Comparison of ENCODE assay signal across 14 cellular contexts in genomic region chr12:59620326-59620725, GRCh38. TPM values are rescaled to one million over a fixed set of nuclear protein-coding genes. Genes with fewer than 3 reads are reported as not detected.
DNase-seq lines count a peak whose midpoint lies in the region; ATAC-seq and TF ChIP-seq lines count a peak whose summit lies in the region.
"Had no signal": no experiment of that assay in that cellular context is flagged by ENCODE, and none has a peak within 500 bp of the region (broad histone marks: within the 10 kb centered on the region; RNA-seq: fewer than 3 reads in every experiment).

No MANE protein-coding gene starts in this region.

- no peak overlapping the region for H2AFZ ChIP-seq in H9 (ENCODE audit: low read length)

- ATAC-seq in left lung (peak; percentile 38), HG03280 (IDR thresholded peaks at IDR 0.05; ENCODE audit: unreplicated experiment) (no peak)

- intact Hi-C loops in left lung (cut with DNase I): no loop called here

- no peak overlapping the region for H4K5ac ChIP-seq in H9 (ENCODE audit: insufficient read length, low read depth, low read length)

- no peaks in the 10 kb centered on the region for H3K4me1 Mint-ChIP-seq in H9

- no peak overlapping the region for H3K4ac ChIP-seq in H9 (ENCODE audit: low read depth, low read length)

- no peak overlapping the region for H2AK5ac ChIP-seq in H9 (ENCODE audit: insufficient read length, low read length)

- DNase-seq in CD1c-positive myeloid dendritic cell (ENCODE audit: extremely low spot score) (peak; percentile 70), H9 (no peak), NOMO-1 treated with dmso at 0.1 percent for 144 hours (lab: John Stamatoyannopoulos, UW; ENCODE audit: unreplicated experiment) (peak; percentile 54), left lung (no peak), NCI-H446 (lab: John Stamatoyannopoulos, UW) (no peak), AG08395 (ENCODE audit: low spot score) (no peak)
- no peak for DNase-seq in activated CD4-positive, alpha-beta T cell treated with anti-CD3 and anti-CD28 coated beads for 48 hours
- DNase-seq: activated CD4-positive, CD25-positive, alpha-beta regulatory T cell; activated effector memory CD4-positive, alpha-beta T cell treated with Interleukin-2 at 50 U/mL for 16 hours; C1 segment of cervical spinal cord; colonic mucosa; NCI-H1417 had no signal

- H3K4me1 ChIP-seq in H9 (ENCODE audit: insufficient read depth, low read length): no peaks in the 10 kb centered on the region
- H3K4me1 ChIP-seq in left lung: peaks cover 0 to 16% of the 10 kb centered on the region in 2 donors
- H3K4me1 ChIP-seq: colonic mucosa had no signal

- H3K9me3 Mint-ChIP-seq in H9: no peaks in the 10 kb centered on the region
- H3K9me3 Mint-ChIP-seq: stimulated activated effector memory CD8-positive, alpha-beta T cell treated with anti-CD3 and anti-CD28 coated beads, Interleukin-12 subunit alpha, Interleukin-12 subunit beta, amount 100 ng/mL, for 72 hours had no signal

- WGBS in H9 (ENCODE audit: extremely low coverage, insufficient read length, low lambda C conversion rate): no CpG with 5 or more reads among the region's 3 CpGs

- H3K4me3 ChIP-seq in left lung: no peak overlapping the region
- H3K4me3 ChIP-seq: colonic mucosa had no signal

- no peak overlapping the region for H3K27ac ChIP-seq in H9 (ENCODE audit: insufficient read length, low read depth, low read length)
- H3K27ac ChIP-seq in left lung: peak overlapping the region in 1 of 2 donors; percentile 41
- H3K27ac ChIP-seq: colonic mucosa had no signal

- H3K79me1 ChIP-seq in H9 (ENCODE audit: insufficient read depth, low read depth, low read length, poor library complexity, severe bottlenecking): no peaks in the 10 kb centered on the region

- no peaks in the 10 kb centered on the region for H4K20me1 ChIP-seq in H9 (ENCODE audit: control insufficient read depth, insufficient read depth, insufficient read length)

- no peak overlapping the region for H2BK120ac ChIP-seq in H9 (ENCODE audit: low read depth, low read length, poor library complexity, severe bottlenecking)

- H3K9me3 ChIP-seq in H9 (ENCODE audit: control insufficient read depth, low read depth, low read length) (no peaks in the 10 kb centered on the region), left lung (no peaks in the 10 kb centered on the region)
- H3K9me3 ChIP-seq: colonic mucosa had no signal

- H3K18ac ChIP-seq in H9 (ENCODE audit: insufficient read length, low read depth, low read length): no peak overlapping the region

- TF ChIP-seq CTCF in H9 (conservative IDR thresholded peaks at IDR 0.05) (no peak), left lung (IDR thresholded peaks at IDR 0.05) (no peak)

- H3K27me3 Mint-ChIP-seq in H9 (ENCODE audit: low read depth): no peaks in the 10 kb centered on the region

- no peak overlapping the region for H2BK5ac ChIP-seq in H9 (ENCODE audit: insufficient read length, low read length)

- no peak overlapping the region for H3K23ac ChIP-seq in H9 (ENCODE audit: insufficient read length, low read depth, low read length)

- H3T11ph ChIP-seq in H9 (ENCODE audit: low read length): no peak overlapping the region

- no peaks in the 10 kb centered on the region for H3K23me2 ChIP-seq in H9 (ENCODE audit: insufficient read length, low read depth, low read length, poor library complexity, severe bottlenecking)

- no peak overlapping the region for H4K8ac ChIP-seq in H9 (replicated peaks; ENCODE audit: insufficient read length, low read depth, low read length)

- no peak overlapping the region for H2BK12ac ChIP-seq in H9 (ENCODE audit: insufficient read length, low read depth, low read length)

- H3K4me2 ChIP-seq in H9 (ENCODE audit: insufficient read depth, insufficient read length, low read length): no peak overlapping the region

- H3K36me3 ChIP-seq in left lung: no peaks in the 10 kb centered on the region
- H3K36me3 ChIP-seq: colonic mucosa had no signal

- no peak overlapping the region for H3K14ac ChIP-seq in H9 (ENCODE audit: insufficient read depth, low read length)

- no peaks in the 10 kb centered on the region for H3K36me3 Mint-ChIP-seq in H9 (ENCODE audit: insufficient read depth in 1 of 3, low read depth in 3 of 3)

- no peak overlapping the region for H3K56ac ChIP-seq in H9 (ENCODE audit: insufficient read length, low read depth, low read length)

- no peaks in the 10 kb centered on the region for H3K79me2 ChIP-seq in H9 (ENCODE audit: insufficient read depth, low read length)

- H3K4me3 Mint-ChIP-seq in H9: no peak overlapping the region
- H3K4me3 Mint-ChIP-seq: stimulated activated effector memory CD8-positive, alpha-beta T cell treated with anti-CD3 and anti-CD28 coated beads, Interleukin-12 subunit alpha, Interleukin-12 subunit beta, amount 100 ng/mL, for 72 hours had no signal

- no peak overlapping the region for H4K91ac ChIP-seq in H9 (ENCODE audit: insufficient read length, low read depth, low read length)

- H3K27me3 ChIP-seq in H9 (ENCODE audit: insufficient read depth, low read length) (no peaks in the 10 kb centered on the region), left lung (no peaks in the 10 kb centered on the region)
- H3K27me3 ChIP-seq: colonic mucosa had no signal

- H3K27ac Mint-ChIP-seq in H9: peak overlapping the region; percentile 7 to 20 (median 11); a peak in 3 of 7 replicates
- H3K27ac Mint-ChIP-seq: stimulated activated effector memory CD8-positive, alpha-beta T cell treated with anti-CD3 and anti-CD28 coated beads, Interleukin-12 subunit alpha, Interleukin-12 subunit beta, amount 100 ng/mL, for 72 hours had no signal

- no peak overlapping the region for H2BK20ac ChIP-seq in H9 (ENCODE audit: low read depth, low read length, poor library complexity, severe bottlenecking)

- H3K9ac ChIP-seq in H9 (ENCODE audit: extremely low read depth, insufficient read length, low read length): no peak overlapping the region

- no peak overlapping the region for H2BK15ac ChIP-seq in H9 (ENCODE audit: low read depth, low read length)

RNA-seq across cellular contexts. Expression of gene SLC16A7, which starts 24.5 kb away (rescaled TPM):
- total RNA-seq in H9 (2021) (2.2 and 2.5 TPM in 2 replicates), left lung (10 to 100 TPM; 26.0 to 33.9 TPM)

Comparison
In these comparisons a context has a peak if more than half of its experiments do, and no peak if none do; other contexts are left out.
1. DNase-seq: peak in CD1c-positive myeloid dendritic cell (single experiment) and NOMO-1 treated with dmso at 0.1 percent for 144 hours (single experiment); none in H9 (single experiment), left lung (0 of 2), activated CD4-positive, alpha-beta T cell treated with anti-CD3 and anti-CD28 coated beads for 48 hours (single experiment), NCI-H446 (0 of 2) and AG08395 (single experiment).